Comparison of ENCODE assay signal across 8 cellular contexts in genomic region chr1:169108897-169109560, GRCh38.
A peak's percentile ranks its signal among the peaks of the same experiment; 100 is the strongest.
DNase-seq lines count a peak whose midpoint lies in the region; ATAC-seq, FAIRE-seq and TF ChIP-seq lines count a peak whose summit lies in the region.

No MANE protein-coding gene starts in this region.

- peak overlapping the region; percentile 98 for H3K9ac ChIP-seq in OCI-LY3 (ENCODE audit: low read length)

- peaks cover 36 to 43% of the 10 kb centered on the region in 2 donors for H3K4me1 Mint-ChIP-seq in effector memory CD8-positive, alpha-beta T cell (ENCODE audit: low read depth in 2 of 2)
- peaks cover 67% of the 10 kb centered on the region for H3K4me1 Mint-ChIP-seq in nephron progenitor cell

- H3K27me3 ChIP-seq in OCI-LY3 (ENCODE audit: low read depth, low read length), result peaks cover 15% of the 10 kb centered on the region

- H3K4me3 ChIP-seq in GM12865 (ENCODE audit: low read depth, low read length) (no peak overlapping the region), OCI-LY3 (ENCODE audit: low read length) (peak overlapping the region; percentile 94)

- peaks cover 7% of the 10 kb centered on the region for H3K36me3 Mint-ChIP-seq in effector memory CD8-positive, alpha-beta T cell (ENCODE audit: insufficient read depth)
- H3K36me3 Mint-ChIP-seq in nephron progenitor cell (ENCODE audit: low read depth), result peaks cover 34% of the 10 kb centered on the region

- TF ChIP-seq CTCF in GM12865 (IDR thresholded peaks at IDR 0.05; ENCODE audit: insufficient read depth, low read depth, low read length, missing control alignments) (peak; percentile 23), OCI-LY3 (IDR thresholded peaks at IDR 0.05; ENCODE audit: low read depth, low read length) (peak; percentile 77), nephron progenitor cell (IDR thresholded peaks at IDR 0.05) (no peak), D721Med (IDR thresholded peaks at IDR 0.05; ENCODE audit: insufficient read depth, missing control alignments) (no peak)

- peak overlapping the region; percentile 61 to 85 for H3K4me3 Mint-ChIP-seq in effector memory CD8-positive, alpha-beta T cell
- H3K4me3 Mint-ChIP-seq in nephron progenitor cell, result peak overlapping the region; percentile 92

- no peak for FAIRE-seq in D721Med (lab: Jason Lieb, UNC)

- H3K27me3 Mint-ChIP-seq in effector memory CD8-positive, alpha-beta T cell, result no peaks in the 10 kb centered on the region
- H3K27me3 Mint-ChIP-seq in nephron progenitor cell (ENCODE audit: low read depth, poor library complexity), result no peaks in the 10 kb centered on the region

- peak overlapping the region; percentile 92 for H3K4me2 ChIP-seq in OCI-LY3 (ENCODE audit: low read length)

- no peaks in the 10 kb centered on the region for H3K9me3 Mint-ChIP-seq in effector memory CD8-positive, alpha-beta T cell
- H3K9me3 Mint-ChIP-seq in nephron progenitor cell, result no peaks in the 10 kb centered on the region

- no peaks in the 10 kb centered on the region for H3K9me3 ChIP-seq in OCI-LY3 (ENCODE audit: insufficient read depth, low read length)

- peaks cover 76% of the 10 kb centered on the region for H3K79me2 ChIP-seq in OCI-LY3 (ENCODE audit: low read length)

- peak overlapping the region; percentile 91 for H3K27ac ChIP-seq in OCI-LY3 (ENCODE audit: low read length)

- H3K36me3 ChIP-seq in OCI-LY3 (replicated peaks; ENCODE audit: low read depth, low read length), result peaks cover 44% of the 10 kb centered on the region

- peaks cover 63% of the 10 kb centered on the region for H3K4me1 ChIP-seq in OCI-LY3 (ENCODE audit: low read length)

- peaks cover 11% of the 10 kb centered on the region for H4K20me1 ChIP-seq in OCI-LY3 (ENCODE audit: insufficient read depth, low read length)

- ATAC-seq in effector memory CD8-positive, alpha-beta T cell (replicated peaks), result no peak
- ATAC-seq in HG03521 (IDR thresholded peaks at IDR 0.05; ENCODE audit: unreplicated experiment) (no peak), HG02885 (IDR thresholded peaks at IDR 0.05; ENCODE audit: poor library complexity, unreplicated experiment) (no peak)

- H2AFZ ChIP-seq in OCI-LY3 (ENCODE audit: low read depth, low read length), result no peak overlapping the region

- H3K27ac Mint-ChIP-seq in effector memory CD8-positive, alpha-beta T cell, result peak overlapping the region in 1 of 2 donors; percentile 3
- peak overlapping the region; percentile 79 for H3K27ac Mint-ChIP-seq in nephron progenitor cell

- DNase-seq in Ammon's horn (ENCODE audit: low spot score) (peak; percentile 74), GM12865 (ENCODE audit: low read depth) (peak; percentile 24), nephron progenitor cell (no peak), D721Med (ENCODE audit: insufficient read length, low spot score) (no peak)
- no peak for DNase-seq in effector memory CD8-positive, alpha-beta T cell

Comparison
In these comparisons a context has a peak if more than half of its experiments do, and no peak if none do; other contexts are left out.
1. DNase-seq: peak in Ammon's horn (single experiment) and GM12865 (single experiment); none in effector memory CD8-positive, alpha-beta T cell (0 of 3), nephron progenitor cell (single experiment) and D721Med (single experiment).
2. CTCF ChIP-seq: peak in GM12865 (single experiment) and OCI-LY3 (single experiment); none in nephron progenitor cell (single experiment) and D721Med (single experiment).